In genomic region chr1:247330548-247331171, GRCh38 we compare ENCODE assay signal across 8 cellular contexts. TPM values are rescaled to one million over a fixed set of nuclear protein-coding genes. Genes with fewer than 3 reads are reported as not detected.
DNase-seq lines count a peak whose midpoint lies in the region; ATAC-seq and TF ChIP-seq lines count a peak whose summit lies in the region.

No MANE protein-coding gene starts in this region.

- no peak overlapping the region for H3K27ac ChIP-seq in iPS DF 6.9 (ENCODE audit: low read length)

- DNase-seq in BJ (ENCODE audit: low read depth) (no peak), T-cell (no peak), iPS DF 6.9 (ENCODE audit: low read depth, low spot score) (no peak), OCI-M1 (lab: John Stamatoyannopoulos, UW) (no peak)
- DNase-seq in stimulated activated naive CD8-positive, alpha-beta T cell treated with anti-CD3 and anti-CD28 coated beads, Interleukin-15, amount 100 ng/mL, for 72 hours, result no peak

- H3K36me3 Mint-ChIP-seq in T-cell, result peaks cover 5% of the 10 kb centered on the region

- H3K4me1 Mint-ChIP-seq in T-cell, result peaks cover 14 to 59% (median 43%) of the 10 kb centered on the region in 3 donors
- peaks cover 75% of the 10 kb centered on the region for H3K4me1 Mint-ChIP-seq in stimulated activated naive CD8-positive, alpha-beta T cell treated with anti-CD3 and anti-CD28 coated beads, Interleukin-15, amount 100 ng/mL, for 72 hours

- H3K4me1 ChIP-seq in iPS DF 6.9 (ENCODE audit: control insufficient read depth, insufficient read depth, low read length), result peaks cover 16% of the 10 kb centered on the region

- peak overlapping the region in 1 of 2 donors; percentile 48 for H3K27ac Mint-ChIP-seq in T-cell
- peak overlapping the region; percentile 97 to 98 for H3K27ac Mint-ChIP-seq in stimulated activated naive CD8-positive, alpha-beta T cell treated with anti-CD3 and anti-CD28 coated beads, Interleukin-15, amount 100 ng/mL, for 72 hours

- H3K27me3 Mint-ChIP-seq in T-cell, result no peaks in the 10 kb centered on the region
- no peaks in the 10 kb centered on the region for H3K27me3 Mint-ChIP-seq in stimulated activated naive CD8-positive, alpha-beta T cell treated with anti-CD3 and anti-CD28 coated beads, Interleukin-15, amount 100 ng/mL, for 72 hours

- peak overlapping the region; percentile 92 for H3K4me3 ChIP-seq in BJ (ENCODE audit: low read depth, low read length)
- peak overlapping the region; percentile 51; the same call in 1 of the 2 replicates for H3K4me3 ChIP-seq in iPS DF 6.9 (ENCODE audit: low read length)

- H3K36me3 ChIP-seq in BJ (ENCODE audit: control insufficient read depth, insufficient read depth, low read length) (peaks cover 16% of the 10 kb centered on the region), iPS DF 6.9 (ENCODE audit: control insufficient read depth, insufficient read depth, low read length) (peaks cover 17% of the 10 kb centered on the region)

- CTCF ChIA-PET in BJ (lab: Yijun Ruan, JAX), result interaction anchor here (1.4 kb wide), 1 partner anchor 42 kb away, joined by 5 read pairs; no protein-coding TSS in a partner anchor
- CTCF ChIA-PET in T-cell (lab: Charles Lee), result no interaction called here

- ATAC-seq in GM21717 (IDR thresholded peaks at IDR 0.05; ENCODE audit: unreplicated experiment) (peak; percentile 27), T-cell (replicated peaks in 1 of 4) (no peak), HG02588 (IDR thresholded peaks at IDR 0.05; ENCODE audit: unreplicated experiment) (no peak), GM21381 (IDR thresholded peaks at IDR 0.05; ENCODE audit: unreplicated experiment) (no peak)
- ATAC-seq in stimulated activated naive CD8-positive, alpha-beta T cell treated with anti-CD3 and anti-CD28 coated beads, Interleukin-15, amount 100 ng/mL, for 72 hours, result peak; percentile 29

- H3K27me3 ChIP-seq in BJ (ENCODE audit: control insufficient read depth, insufficient read depth, low read length), result no peaks in the 10 kb centered on the region
- H3K27me3 ChIP-seq in iPS DF 6.9 (ENCODE audit: control insufficient read depth, insufficient read depth, low read length), result no peaks in the 10 kb centered on the region

- WGBS in iPS DF 6.9 (ENCODE audit: insufficient coverage, insufficient read length), result no CpG with 5 or more reads among the region's 37 CpGs

- H3K9me3 ChIP-seq in iPS DF 6.9 (ENCODE audit: control insufficient read depth, insufficient read depth, low read length), result no peaks in the 10 kb centered on the region

- TF ChIP-seq CTCF in BJ (IDR thresholded peaks at IDR 0.05; ENCODE audit: insufficient read depth, low read depth, low read length), result no peak

- no peaks in the 10 kb centered on the region for H3K9me3 Mint-ChIP-seq in T-cell
- no peaks in the 10 kb centered on the region for H3K9me3 Mint-ChIP-seq in stimulated activated naive CD8-positive, alpha-beta T cell treated with anti-CD3 and anti-CD28 coated beads, Interleukin-15, amount 100 ng/mL, for 72 hours

- H3K4me3 Mint-ChIP-seq in T-cell, result peak overlapping the region; percentile 86 to 96 (median 91)
- H3K4me3 Mint-ChIP-seq in stimulated activated naive CD8-positive, alpha-beta T cell treated with anti-CD3 and anti-CD28 coated beads, Interleukin-15, amount 100 ng/mL, for 72 hours, result peak overlapping the region; percentile 95 to 97

- POLR2A ChIA-PET in BJ (lab: Charles Lee) (no interaction called here), T-cell (lab: Charles Lee) (interaction anchor here in 1 of 2 donors (0.7 kb wide), 1 partner anchor 592 kb away, joined by 3 read pairs; no protein-coding TSS in a partner anchor)

RNA-seq across cellular contexts. Expression of gene ZNF496, which starts 1.0 kb away (rescaled TPM):
- 15.1 and 17.8 TPM in 2 replicates for polyA plus RNA-seq in BJ (2011; rRNA removed)
- 19.6 and 26.8 TPM in 2 replicates for polyA minus RNA-seq in BJ (2011; rRNA and poly(A)+ RNA removed)
- total RNA-seq in T-cell, result 10 to 100 TPM; 12.2 to 29.3 (median 23.6) TPM

Comparison
In these comparisons a context has a peak if more than half of its experiments do, and no peak if none do; other contexts are left out.
1. ATAC-seq: peak in GM21717 (single experiment) and stimulated activated naive CD8-positive, alpha-beta T cell treated with anti-CD3 and anti-CD28 coated beads, Interleukin-15, amount 100 ng/mL, for 72 hours (single experiment); none in T-cell (0 of 4), HG02588 (single experiment) and GM21381 (single experiment).